ENCODE assay signal across 1 cellular context in genomic region chr5:86880344-86880743, GRCh38.
TF ChIP-seq lines count a peak whose summit lies in the region.

No MANE protein-coding gene starts in this region.

TF ChIP-seq in GM23338, 12 proteins besides CTCF, POLR2A, EP300 and RAD21 (continued from another document):
- TF ChIP-seq ETS1 (IDR thresholded peaks at IDR 0.05) (no peak), CREB1 (CRISPR knock-in tag; IDR thresholded peaks at IDR 0.05; ENCODE audit: low read depth) (no peak), REST (IDR thresholded peaks at IDR 0.05; ENCODE audit: unreplicated experiment) (no peak), POLR2AphosphoS5 (IDR thresholded peaks at IDR 0.05; ENCODE audit: low read depth) (no peak), EZH2 (IDR thresholded peaks at IDR 0.05; ENCODE audit: low read depth, unreplicated experiment) (no peak), EZH2phosphoT487 (IDR thresholded peaks at IDR 0.05; ENCODE audit: unreplicated experiment) (no peak)
